ENCODE assay signal across 8 cellular contexts in the genomic region with DNA sequence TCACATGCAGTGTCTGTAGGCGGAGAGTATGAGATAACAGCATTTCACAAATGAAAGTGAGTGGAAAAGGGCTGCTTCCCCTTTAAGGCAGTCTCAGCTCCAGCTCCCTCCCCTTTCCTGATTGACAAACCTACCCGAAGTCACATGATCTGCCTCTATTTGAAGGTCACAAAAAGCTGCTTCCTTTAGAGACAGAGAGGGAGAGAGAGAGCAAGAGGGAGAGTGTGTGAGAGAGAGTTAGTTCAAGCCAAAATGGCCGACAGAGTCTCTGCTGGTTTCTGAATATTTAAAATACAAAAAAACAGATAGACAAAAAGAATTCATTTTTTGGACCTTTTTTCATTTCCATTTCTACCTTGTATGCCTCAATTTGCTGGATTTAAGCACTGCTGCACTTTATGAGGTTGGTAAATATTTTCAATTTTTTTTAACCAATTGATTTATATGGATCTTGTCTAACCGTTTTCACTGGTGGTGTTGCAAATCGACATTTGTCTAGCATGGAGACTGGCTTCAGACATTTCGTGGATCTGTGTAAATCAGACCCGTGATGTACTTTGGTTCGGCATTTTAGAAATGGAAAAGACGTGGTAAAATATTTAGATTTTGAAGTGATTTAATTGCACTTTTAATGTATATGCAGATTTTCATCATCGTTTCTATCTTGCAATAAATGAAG. TPM values are rescaled to one million over a fixed set of nuclear protein-coding genes. Genes with fewer than 3 reads are reported as not detected.
DNase-seq lines count a peak whose midpoint lies in the region; ATAC-seq, FAIRE-seq and TF ChIP-seq lines count a peak whose summit lies in the region.

A gene with protein sequence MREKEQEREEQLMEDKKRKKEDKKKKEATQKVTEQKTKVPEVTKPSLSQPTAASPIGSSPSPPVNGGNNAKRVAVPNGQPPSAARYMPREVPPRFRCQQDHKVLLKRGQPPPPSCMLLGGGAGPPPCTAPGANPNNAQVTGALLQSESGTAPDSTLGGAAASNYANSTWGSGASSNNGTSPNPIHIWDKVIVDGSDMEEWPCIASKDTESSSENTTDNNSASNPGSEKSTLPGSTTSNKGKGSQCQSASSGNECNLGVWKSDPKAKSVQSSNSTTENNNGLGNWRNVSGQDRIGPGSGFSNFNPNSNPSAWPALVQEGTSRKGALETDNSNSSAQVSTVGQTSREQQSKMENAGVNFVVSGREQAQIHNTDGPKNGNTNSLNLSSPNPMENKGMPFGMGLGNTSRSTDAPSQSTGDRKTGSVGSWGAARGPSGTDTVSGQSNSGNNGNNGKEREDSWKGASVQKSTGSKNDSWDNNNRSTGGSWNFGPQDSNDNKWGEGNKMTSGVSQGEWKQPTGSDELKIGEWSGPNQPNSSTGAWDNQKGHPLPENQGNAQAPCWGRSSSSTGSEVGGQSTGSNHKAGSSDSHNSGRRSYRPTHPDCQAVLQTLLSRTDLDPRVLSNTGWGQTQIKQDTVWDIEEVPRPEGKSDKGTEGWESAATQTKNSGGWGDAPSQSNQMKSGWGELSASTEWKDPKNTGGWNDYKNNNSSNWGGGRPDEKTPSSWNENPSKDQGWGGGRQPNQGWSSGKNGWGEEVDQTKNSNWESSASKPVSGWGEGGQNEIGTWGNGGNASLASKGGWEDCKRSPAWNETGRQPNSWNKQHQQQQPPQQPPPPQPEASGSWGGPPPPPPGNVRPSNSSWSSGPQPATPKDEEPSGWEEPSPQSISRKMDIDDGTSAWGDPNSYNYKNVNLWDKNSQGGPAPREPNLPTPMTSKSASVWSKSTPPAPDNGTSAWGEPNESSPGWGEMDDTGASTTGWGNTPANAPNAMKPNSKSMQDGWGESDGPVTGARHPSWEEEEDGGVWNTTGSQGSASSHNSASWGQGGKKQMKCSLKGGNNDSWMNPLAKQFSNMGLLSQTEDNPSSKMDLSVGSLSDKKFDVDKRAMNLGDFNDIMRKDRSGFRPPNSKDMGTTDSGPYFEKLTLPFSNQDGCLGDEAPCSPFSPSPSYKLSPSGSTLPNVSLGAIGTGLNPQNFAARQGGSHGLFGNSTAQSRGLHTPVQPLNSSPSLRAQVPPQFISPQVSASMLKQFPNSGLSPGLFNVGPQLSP (N-terminal part only) (plus strand): TSS at position 188 of the 679 bp plus-strand sequence. CDS start 211 bp downstream, at position 399.

- peak within 1 kb of the TSS; percentile 93 for H3K27ac ChIP-seq in left ventricle myocardium inferior (replicated peaks)
- H3K27ac ChIP-seq in uterus: peak within 1 kb of the TSS; percentile 84 to 87

- TF ChIP-seq POLR2A in GM12892 (IDR thresholded peaks at IDR 0.05; ENCODE audit: low read depth, low read length) (peak; percentile 99), uterus (IDR thresholded peaks at IDR 0.05) (peak; percentile 92 to 94)

- H3K36me3 ChIP-seq in left ventricle myocardium inferior: no peaks in the 10 kb centered on the region
- no peaks in the 10 kb centered on the region for H3K36me3 ChIP-seq in uterus

- H3K4me1 ChIP-seq in left ventricle myocardium inferior (peaks cover 77% of the 10 kb centered on the region), uterus (peaks cover 0 to 11% of the 10 kb centered on the region in 2 donors)

- H3K9me3 ChIP-seq in left ventricle myocardium inferior (replicated peaks) (no peaks in the 10 kb centered on the region), uterus (no peaks in the 10 kb centered on the region)

- intact Hi-C loops in left ventricle myocardium inferior (cut with micrococcal nuclease): no loop called here
- intact Hi-C loops in posterior vena cava (cut with DNase I): no loop called here
- intact Hi-C loops in uterus (cut with DNase I; ENCODE audit: low total_unique reads): no loop called here

- no peaks in the 10 kb centered on the region for H3K27me3 ChIP-seq in left ventricle myocardium inferior (ENCODE audit: low read depth)
- no peaks in the 10 kb centered on the region for H3K27me3 ChIP-seq in uterus

- DNase-seq in GM12892 (ENCODE audit: insufficient read length): peak; percentile 40
- DNase-seq in NCI-H1436 (lab: John Stamatoyannopoulos, UW): peak; percentile 92
- DNase-seq in SW480 (ENCODE audit: low spot score): peak; percentile 97
- peak in 51 of 56 donors; percentile 13 to 97 (median 72) for DNase-seq in amygdala (lab: John Stamatoyannopoulos, UW)
- peak; percentile 31 for DNase-seq in left ventricle myocardium inferior
- DNase-seq in posterior vena cava (ENCODE audit: low spot score): no peak
- DNase-seq in uterus: peak; percentile 67 to 90

- peak; percentile 92 for ATAC-seq in HG02798 (IDR thresholded peaks at IDR 0.05; ENCODE audit: poor library complexity, unreplicated experiment)

- H3K4me3 ChIP-seq in left ventricle myocardium inferior (peak within 1 kb of the TSS; percentile 78), uterus (peak within 1 kb of the TSS; percentile 57 to 65)

- peak; percentile 95 for FAIRE-seq in GM12892 (lab: Jason Lieb, UNC)

- TF ChIP-seq CTCF in left ventricle myocardium inferior (IDR thresholded peaks at IDR 0.05; ENCODE audit: borderline replicate concordance) (no peak), uterus (IDR thresholded peaks at IDR 0.05) (peak in 2 of 4 experiments; percentile 13 to 18)

RNA-seq across cellular contexts. Expression of the gene that starts here (rescaled TPM):
- 10.7 TPM for polyA plus RNA-seq in GM12892 (2012; ENCODE audit: missing spikeins)
- total RNA-seq in left ventricle myocardium inferior (43.8 TPM), posterior vena cava (10 to 100 TPM; 44.3 to 44.9 TPM), uterus (10 to 100 TPM; 10.5 to 76.0 (median 37.2) TPM)
